Comparison of ENCODE assay signal across 8 cellular contexts in the genomic region with DNA sequence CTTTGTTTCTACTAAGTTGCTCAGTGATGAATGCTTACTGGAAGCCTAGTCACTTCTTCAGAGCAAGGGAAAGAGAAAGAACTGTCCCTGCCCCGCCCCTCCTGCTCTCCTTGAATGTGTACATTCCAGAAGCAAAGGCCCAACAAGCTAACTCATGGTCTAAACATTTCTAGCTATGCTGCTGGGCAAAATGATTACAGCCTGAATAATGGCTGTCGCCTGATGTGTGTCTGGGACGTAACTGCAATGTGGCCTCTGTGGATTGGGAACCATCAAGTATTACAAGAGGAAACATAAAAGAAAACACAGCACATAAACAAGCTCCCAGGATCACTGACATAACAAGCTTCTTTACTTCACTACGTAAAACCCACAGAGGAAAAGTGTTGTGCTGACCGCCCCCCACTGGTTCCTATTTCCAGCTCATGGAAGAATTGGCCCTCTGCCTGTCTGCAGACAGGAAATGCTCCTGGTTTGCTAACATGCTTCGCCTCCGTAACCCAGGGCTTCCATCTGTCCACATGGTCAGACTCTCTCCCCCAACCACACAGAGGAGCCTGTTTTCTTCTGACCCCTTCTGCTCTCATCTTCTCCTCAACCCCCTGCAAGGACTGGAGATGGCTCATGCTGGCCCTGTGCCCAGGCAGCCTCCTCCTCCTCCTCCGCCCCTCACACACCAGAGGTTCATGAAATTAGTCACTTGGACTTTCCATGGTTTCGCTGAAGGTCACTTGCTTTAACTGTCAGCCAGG.
DNase-seq lines count a peak whose midpoint lies in the region; ATAC-seq and TF ChIP-seq lines count a peak whose summit lies in the region.

No MANE protein-coding gene starts in this region.

- peak; percentile 52 for ATAC-seq in GM21619 (IDR thresholded peaks at IDR 0.05; ENCODE audit: unreplicated experiment)
- peak; percentile 61 for ATAC-seq in activated CD8-positive, alpha-beta memory T cell treated with anti-CD3 and anti-CD28 coated beads, Interleukin-2, amount 10 ng/mL, durations not matched to agents 7 days and 5 days

- H3K27ac ChIP-seq in substantia nigra (ENCODE audit: low read depth, low read length, poor library complexity, severe bottlenecking) = peak overlapping the region; percentile 66

- CTCF ChIA-PET in activated CD8-positive, alpha-beta memory T cell treated with anti-CD3 and anti-CD28 coated beads, Interleukin-2, amount 10 ng/mL, durations not matched to agents 7 days and 5 days (lab: Charles Lee) = interaction anchor here (1.1 to 3.2 kb wide), 2 partner anchors 64 to 188 kb away, joined by 3 to 12 read pairs; a partner anchor contains a TSS

- no peak for TF ChIP-seq CTCF in nephron progenitor cell (IDR thresholded peaks at IDR 0.05)

- peak overlapping the region; percentile 90 for H3K27ac Mint-ChIP-seq in activated CD8-positive, alpha-beta memory T cell treated with anti-CD3 and anti-CD28 coated beads, Interleukin-2, amount 10 ng/mL, durations not matched to agents 7 days and 5 days
- H3K27ac Mint-ChIP-seq in nephron progenitor cell = peak overlapping the region; percentile 93

- H3K4me1 Mint-ChIP-seq in activated CD8-positive, alpha-beta memory T cell treated with anti-CD3 and anti-CD28 coated beads, Interleukin-2, amount 10 ng/mL, durations not matched to agents 7 days and 5 days = peaks cover 43% of the 10 kb centered on the region
- H3K4me1 Mint-ChIP-seq in nephron progenitor cell = peaks cover 57% of the 10 kb centered on the region

- DNase-seq in ELR (ENCODE audit: low read depth) (peak; percentile 96), HuH-7 (ENCODE audit: low spot score) (peak; percentile 6), fibroblast of gingiva (ENCODE audit: low read depth) (peak; percentile 91), nephron progenitor cell (no peak), substantia nigra (lab: John Stamatoyannopoulos, UW) (peak in 36 of 49 donors; percentile 5 to 85 (median 34)), NOMO-1 treated with DMSO at 0.1 percent for 48 hours (lab: John Stamatoyannopoulos, UW; ENCODE audit: unreplicated experiment) (no peak)
- peak; percentile 70 for DNase-seq in activated CD8-positive, alpha-beta memory T cell treated with anti-CD3 and anti-CD28 coated beads, Interleukin-2, amount 10 ng/mL, durations not matched to agents 7 days and 5 days

- no peaks in the 10 kb centered on the region for H3K9me3 Mint-ChIP-seq in activated CD8-positive, alpha-beta memory T cell treated with anti-CD3 and anti-CD28 coated beads, Interleukin-2, amount 10 ng/mL, durations not matched to agents 7 days and 5 days (ENCODE audit: low read depth)
- H3K9me3 Mint-ChIP-seq in nephron progenitor cell = no peaks in the 10 kb centered on the region

- peaks cover 6% of the 10 kb centered on the region for H3K36me3 Mint-ChIP-seq in activated CD8-positive, alpha-beta memory T cell treated with anti-CD3 and anti-CD28 coated beads, Interleukin-2, amount 10 ng/mL, durations not matched to agents 7 days and 5 days
- peaks cover 6% of the 10 kb centered on the region for H3K36me3 Mint-ChIP-seq in nephron progenitor cell (ENCODE audit: low read depth)

- H3K27me3 Mint-ChIP-seq in activated CD8-positive, alpha-beta memory T cell treated with anti-CD3 and anti-CD28 coated beads, Interleukin-2, amount 10 ng/mL, durations not matched to agents 7 days and 5 days = no peaks in the 10 kb centered on the region
- no peaks in the 10 kb centered on the region for H3K27me3 Mint-ChIP-seq in nephron progenitor cell (ENCODE audit: low read depth, poor library complexity)

- H3K4me3 Mint-ChIP-seq in activated CD8-positive, alpha-beta memory T cell treated with anti-CD3 and anti-CD28 coated beads, Interleukin-2, amount 10 ng/mL, durations not matched to agents 7 days and 5 days = peak overlapping the region; percentile 31
- peak overlapping the region; percentile 31 for H3K4me3 Mint-ChIP-seq in nephron progenitor cell

Comparison
In these comparisons a context has a peak if more than half of its experiments do, and no peak if none do; other contexts are left out.
1. DNase-seq: peak in ELR (single experiment), HuH-7 (single experiment), activated CD8-positive, alpha-beta memory T cell treated with anti-CD3 and anti-CD28 coated beads, Interleukin-2, amount 10 ng/mL, durations not matched to agents 7 days and 5 days (single experiment), fibroblast of gingiva (single experiment) and substantia nigra (36 of 49); none in nephron progenitor cell (single experiment) and NOMO-1 treated with DMSO at 0.1 percent for 48 hours (single experiment).